In the genomic region with DNA sequence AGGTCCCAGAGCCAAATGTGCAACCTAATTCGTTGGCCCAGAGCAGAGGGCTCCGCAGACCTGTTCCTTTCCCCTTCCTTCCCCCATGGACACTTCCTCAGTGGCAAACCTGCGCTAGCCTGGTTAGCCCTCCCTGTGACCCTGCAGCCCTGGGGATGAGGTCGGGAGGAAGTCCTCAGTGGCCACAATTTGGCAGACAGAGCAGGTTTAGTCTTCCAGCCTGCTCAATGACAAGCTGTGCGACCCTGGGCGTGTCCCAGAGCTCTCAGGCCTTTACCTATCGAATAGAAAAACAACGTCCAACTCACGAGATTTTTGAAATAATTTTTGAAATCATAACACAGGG, we compare ENCODE assay signal across 15 cellular contexts. TPM values are rescaled to one million over a fixed set of nuclear protein-coding genes. Genes with fewer than 3 reads are reported as not detected.
A peak's percentile ranks its signal among the peaks of the same experiment; 100 is the strongest.
DNase-seq lines count a peak whose midpoint lies in the region; ATAC-seq and TF ChIP-seq lines count a peak whose summit lies in the region.
"Had no signal": no experiment of that assay in that cellular context is flagged by ENCODE, and none has a peak within 500 bp of the region (broad histone marks: within the 10 kb centered on the region; RNA-seq: fewer than 3 reads in every experiment).

No MANE protein-coding gene starts in this region.

- H3K36me3 Mint-ChIP-seq in GM23338 (ENCODE audit: low read depth), result no peaks in the 10 kb centered on the region
- H3K36me3 Mint-ChIP-seq in brain, result no peaks in the 10 kb centered on the region
- H3K36me3 Mint-ChIP-seq in mesothelial cell of epicardium, result no peaks in the 10 kb centered on the region
- no peaks in the 10 kb centered on the region for H3K36me3 Mint-ChIP-seq in activated CD8-positive, alpha-beta T cell treated with anti-CD3 and anti-CD28 coated beads, Interleukin-2, amount 10 ng/mL, durations not matched to agents 7 days and 5 days (ENCODE audit: low read depth)

- CTCF ChIA-PET in activated CD8-positive, alpha-beta T cell treated with anti-CD3 and anti-CD28 coated beads, Interleukin-2, amount 10 ng/mL, durations not matched to agents 7 days and 5 days (lab: Charles Lee), result interaction anchor here (1.2 kb wide), 1 partner anchor 16 kb away, joined by 3 read pairs; no protein-coding TSS in a partner anchor

- peaks cover 9% of the 10 kb centered on the region for H3F3A ChIP-seq in GM23338 (replicated peaks; ENCODE audit: low read depth)

- peak overlapping the region; percentile 64 for H3K4me3 ChIP-seq in GM23338

- H2AFZ ChIP-seq in GM23338, result peak overlapping the region; percentile 69

- TF ChIP-seq CTCF in GM23338 (conservative IDR thresholded peaks at IDR 0.05; ENCODE audit: low read depth in 2 of 2) (no peak), brain (conservative IDR thresholded peaks at IDR 0.05) (no peak), mesothelial cell of epicardium (IDR thresholded peaks at IDR 0.05; ENCODE audit: unreplicated experiment) (no peak)

- DNase-seq in AG08396 (ENCODE audit: low spot score), result peak; percentile 17
- DNase-seq in GM23338 (ENCODE audit: low spot score), result no peak
- DNase-seq in mesothelial cell of epicardium (ENCODE audit: low spot score in 2 of 2, unreplicated experiment in 2 of 2), result no peak
- DNase-seq in activated CD8-positive, alpha-beta T cell treated with anti-CD3 and anti-CD28 coated beads, Interleukin-2, amount 10 ng/mL, durations not matched to agents 7 days and 5 days, result no peak
- DNase-seq in OCI-M1 (lab: John Stamatoyannopoulos, UW), result no peak
- DNase-seq: NCI-H1092 treated with DMSO at 0.1 percent for 48 hours, NCI-H187 had no signal

- ATAC-seq in GM23338, result no peak
- no peak for ATAC-seq in activated CD8-positive, alpha-beta T cell treated with anti-CD3 and anti-CD28 coated beads, Interleukin-2, amount 10 ng/mL, durations not matched to agents 7 days and 5 days
- no peak for ATAC-seq in HG02852 (IDR thresholded peaks at IDR 0.05; ENCODE audit: unreplicated experiment)
- ATAC-seq: Right ventricle myocardium inferior had no signal

- H3K27ac Mint-ChIP-seq in GM23338, result no peak overlapping the region
- H3K27ac Mint-ChIP-seq in brain, result no peak overlapping the region
- no peak overlapping the region for H3K27ac Mint-ChIP-seq in mesothelial cell of epicardium
- no peak overlapping the region for H3K27ac Mint-ChIP-seq in activated CD8-positive, alpha-beta T cell treated with anti-CD3 and anti-CD28 coated beads, Interleukin-2, amount 10 ng/mL, durations not matched to agents 7 days and 5 days

- peak overlapping the region; percentile 88 for H3K4me2 ChIP-seq in GM23338
- H3K4me2 ChIP-seq: KMS-11 had no signal

- POLR2A ChIA-PET in activated CD8-positive, alpha-beta T cell treated with anti-CD3 and anti-CD28 coated beads, Interleukin-2, amount 10 ng/mL, durations not matched to agents 7 days and 5 days (lab: Charles Lee), result no interaction called here

- H3K4me1 ChIP-seq in GM23338 (ENCODE audit: insufficient read depth), result peaks cover 42% of the 10 kb centered on the region

- H3K9me2 ChIP-seq in GM23338 (ENCODE audit: insufficient read depth), result no peaks in the 10 kb centered on the region

- no peak overlapping the region for H3K27ac ChIP-seq in GM23338 (ENCODE audit: low read depth)
- H3K27ac ChIP-seq: HL-60, KMS-11 had no signal

- peaks cover 36% of the 10 kb centered on the region for H3K4me1 Mint-ChIP-seq in GM23338
- H3K4me1 Mint-ChIP-seq in brain, result peaks cover 5% of the 10 kb centered on the region
- no peaks in the 10 kb centered on the region for H3K4me1 Mint-ChIP-seq in mesothelial cell of epicardium
- H3K4me1 Mint-ChIP-seq in activated CD8-positive, alpha-beta T cell treated with anti-CD3 and anti-CD28 coated beads, Interleukin-2, amount 10 ng/mL, durations not matched to agents 7 days and 5 days (ENCODE audit: low read depth), result peaks cover 5% of the 10 kb centered on the region

- H3K27me3 ChIP-seq in GM23338 (ENCODE audit: insufficient read depth), result peaks cover 77% of the 10 kb centered on the region

- peaks cover 73% of the 10 kb centered on the region for H3K27me3 Mint-ChIP-seq in GM23338 (ENCODE audit: insufficient read depth, low read depth, poor library complexity)
- H3K27me3 Mint-ChIP-seq in brain, result peaks cover 79% of the 10 kb centered on the region
- peaks cover 81% of the 10 kb centered on the region for H3K27me3 Mint-ChIP-seq in mesothelial cell of epicardium (ENCODE audit: low read depth)
- H3K27me3 Mint-ChIP-seq in activated CD8-positive, alpha-beta T cell treated with anti-CD3 and anti-CD28 coated beads, Interleukin-2, amount 10 ng/mL, durations not matched to agents 7 days and 5 days (ENCODE audit: low read depth), result peaks cover 52% of the 10 kb centered on the region

- H3K4me3 Mint-ChIP-seq in GM23338 (peak overlapping the region; percentile 65), brain (peak overlapping the region in 3 of 5 experiments; percentile 33 to 62 (median 55)), mesothelial cell of epicardium (peak overlapping the region; percentile 34)
- H3K4me3 Mint-ChIP-seq in activated CD8-positive, alpha-beta T cell treated with anti-CD3 and anti-CD28 coated beads, Interleukin-2, amount 10 ng/mL, durations not matched to agents 7 days and 5 days, result no peak overlapping the region

- no peaks in the 10 kb centered on the region for H3K36me3 ChIP-seq in GM23338 (ENCODE audit: insufficient read depth)

- H4K20me1 ChIP-seq in GM23338 (replicated peaks; ENCODE audit: insufficient read depth), result no peaks in the 10 kb centered on the region; the same call in 1 of the 2 replicates

- H3K9me3 Mint-ChIP-seq in GM23338 (no peaks in the 10 kb centered on the region), brain (peaks cover 0 to 7% (median 0%) of the 10 kb centered on the region in 5 experiments), mesothelial cell of epicardium (no peaks in the 10 kb centered on the region)
- no peaks in the 10 kb centered on the region for H3K9me3 Mint-ChIP-seq in activated CD8-positive, alpha-beta T cell treated with anti-CD3 and anti-CD28 coated beads, Interleukin-2, amount 10 ng/mL, durations not matched to agents 7 days and 5 days (ENCODE audit: insufficient read depth)

- H3K79me2 ChIP-seq in GM23338 (replicated peaks; ENCODE audit: insufficient read depth), result no peaks in the 10 kb centered on the region

TF ChIP-seq in GM23338, 12 proteins besides CTCF, POLR2A, EP300 and RAD21 (continues in another document):
- TF ChIP-seq EZH2 (IDR thresholded peaks at IDR 0.05; ENCODE audit: low read depth, unreplicated experiment) (no peak), ZNF114 (CRISPR knock-in tag; IDR thresholded peaks at IDR 0.05) (no peak), NANOG (IDR thresholded peaks at IDR 0.05; ENCODE audit: borderline replicate concordance) (no peak), JUNB (IDR thresholded peaks at IDR 0.05; ENCODE audit: unreplicated experiment) (no peak), EZH2phosphoT487 (IDR thresholded peaks at IDR 0.05; ENCODE audit: unreplicated experiment) (no peak), STAT1 (IDR thresholded peaks at IDR 0.05; ENCODE audit: unreplicated experiment) (no peak), ZNF331 (CRISPR knock-in tag; IDR thresholded peaks at IDR 0.05; ENCODE audit: low read depth) (no peak)
- TF ChIP-seq, protein P1, sequence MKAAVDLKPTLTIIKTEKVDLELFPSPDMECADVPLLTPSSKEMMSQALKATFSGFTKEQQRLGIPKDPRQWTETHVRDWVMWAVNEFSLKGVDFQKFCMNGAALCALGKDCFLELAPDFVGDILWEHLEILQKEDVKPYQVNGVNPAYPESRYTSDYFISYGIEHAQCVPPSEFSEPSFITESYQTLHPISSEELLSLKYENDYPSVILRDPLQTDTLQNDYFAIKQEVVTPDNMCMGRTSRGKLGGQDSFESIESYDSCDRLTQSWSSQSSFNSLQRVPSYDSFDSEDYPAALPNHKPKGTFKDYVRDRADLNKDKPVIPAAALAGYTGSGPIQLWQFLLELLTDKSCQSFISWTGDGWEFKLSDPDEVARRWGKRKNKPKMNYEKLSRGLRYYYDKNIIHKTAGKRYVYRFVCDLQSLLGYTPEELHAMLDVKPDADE (IDR thresholded peaks at IDR 0.05), result no peak

RNA-seq across cellular contexts. Expression of a gene that starts 1.3 kb away (rescaled TPM):
- not detected in 2 replicates for total RNA-seq in GM23338 (2014; rRNA removed; shearing (Covaris generic))
- polyA plus RNA-seq in GM23338 (2016; fragmentation: Nextera tagmentation; extraction: Ambion mirVana) (0.68 TPM in 1 of 2 replicates, not detected in the other), brain (ENCODE audit: insufficient read depth, low read depth, low replicate concordance) (not detected)
- not detected in 3 replicates for total RNA-seq in mesothelial cell of epicardium
- not detected for total RNA-seq in activated CD8-positive, alpha-beta T cell treated with anti-CD3 and anti-CD28 coated beads, Interleukin-2, amount 10 ng/mL, durations not matched to agents 7 days and 5 days
- total RNA-seq: Daoy, MCF 10A, Right ventricle myocardium inferior had no signal
- polyA plus RNA-seq: BJ had no signal

RNA-seq across cellular contexts. Expression of a gene that starts 5.6 kb away (rescaled TPM):
- 1.9 TPM in 1 of 2 replicates, not detected in the other for total RNA-seq in GM23338 (2014; rRNA removed; shearing (Covaris generic))
- polyA plus RNA-seq in GM23338 (2016; fragmentation: Nextera tagmentation; extraction: Ambion mirVana), result 7.8 and 11.7 TPM in 2 replicates
- polyA plus RNA-seq in brain (ENCODE audit: insufficient read depth, low read depth, low replicate concordance), result 600 TPM
- not detected in 3 replicates for total RNA-seq in mesothelial cell of epicardium
- total RNA-seq in activated CD8-positive, alpha-beta T cell treated with anti-CD3 and anti-CD28 coated beads, Interleukin-2, amount 10 ng/mL, durations not matched to agents 7 days and 5 days, result not detected
- total RNA-seq: MCF 10A had no signal

RNA-seq across cellular contexts. Expression of a gene that starts 9.4 kb away (rescaled TPM):
- total RNA-seq in GM23338 (2014; rRNA removed; shearing (Covaris generic)), result not detected in 2 replicates
- polyA plus RNA-seq in GM23338 (2016; fragmentation: Nextera tagmentation; extraction: Ambion mirVana) (3.4 and 6.7 TPM in 2 replicates), brain (ENCODE audit: insufficient read depth, low read depth, low replicate concordance) (289 TPM)
- not detected in 3 replicates for total RNA-seq in mesothelial cell of epicardium
- total RNA-seq in activated CD8-positive, alpha-beta T cell treated with anti-CD3 and anti-CD28 coated beads, Interleukin-2, amount 10 ng/mL, durations not matched to agents 7 days and 5 days, result not detected
- total RNA-seq: Daoy had no signal
- polyA plus RNA-seq: BJ had no signal

RNA-seq across cellular contexts. Expression of a gene that starts 13.2 kb away (rescaled TPM):
- total RNA-seq in GM23338 (2014; rRNA removed; shearing (Covaris generic)), result 3.1 and 6.6 TPM in 2 replicates
- polyA plus RNA-seq in GM23338 (2016; fragmentation: Nextera tagmentation; extraction: Ambion mirVana) (8.3 and 8.5 TPM in 2 replicates), brain (ENCODE audit: insufficient read depth, low read depth, low replicate concordance) (2.1 TPM)
- total RNA-seq in mesothelial cell of epicardium, result 0.60 to 1.1 TPM (median 0.91 TPM) in 3 replicates
- not detected for total RNA-seq in activated CD8-positive, alpha-beta T cell treated with anti-CD3 and anti-CD28 coated beads, Interleukin-2, amount 10 ng/mL, durations not matched to agents 7 days and 5 days
- total RNA-seq: Daoy, MCF 10A, Right ventricle myocardium inferior had no signal

RNA-seq across cellular contexts. Expression of a gene that starts 14.6 kb away (rescaled TPM):
- not detected in 2 replicates for total RNA-seq in GM23338 (2014; rRNA removed; shearing (Covaris generic))
- polyA plus RNA-seq in GM23338 (2016; fragmentation: Nextera tagmentation; extraction: Ambion mirVana), result 0.39 TPM in 1 of 2 replicates, not detected in the other
- not detected for polyA plus RNA-seq in brain (ENCODE audit: insufficient read depth, low read depth, low replicate concordance)
- total RNA-seq in mesothelial cell of epicardium, result not detected in 3 replicates
- not detected for total RNA-seq in activated CD8-positive, alpha-beta T cell treated with anti-CD3 and anti-CD28 coated beads, Interleukin-2, amount 10 ng/mL, durations not matched to agents 7 days and 5 days
- total RNA-seq: Daoy, MCF 10A, Right ventricle myocardium inferior had no signal
- polyA plus RNA-seq: BJ had no signal
